Comparison of ENCODE assay signal across 1 cellular context in genomic region chr6:165308926-165309731, GRCh38.
TF ChIP-seq lines count a peak whose summit lies in the region.

C6orf118 (minus strand) TSS chr6:165309605; CDS start chr6:165309586, 19 bp downstream.

TF ChIP-seq in H1, 55 proteins besides CTCF, POLR2A, EP300 and RAD21 (continued from another document):
- TF ChIP-seq CHD7 (IDR thresholded peaks at IDR 0.05; ENCODE audit: insufficient replicate concordance, low read length) (no peak), POU5F1 (IDR thresholded peaks at IDR 0.05; ENCODE audit: low read depth, low read length) (no peak), SIX5 (IDR thresholded peaks at IDR 0.05; ENCODE audit: low read depth, low read length) (no peak), ATF3 (IDR thresholded peaks at IDR 0.05; ENCODE audit: insufficient read depth, low read depth, low read length) (no peak), HDAC6 (IDR thresholded peaks at IDR 0.05; ENCODE audit: low read depth, low read length) (no peak), GTF2F1 (IDR thresholded peaks at IDR 0.05; ENCODE audit: borderline replicate concordance, low read depth, low read length) (no peak), RBBP5 (IDR thresholded peaks at IDR 0.05; ENCODE audit: borderline replicate concordance, low read depth, low read length) (no peak), RNF2 (IDR thresholded peaks at IDR 0.05; ENCODE audit: borderline replicate concordance, low read depth, low read length, missing control alignments, poor library complexity, severe bottlenecking) (no peak), BACH1 (IDR thresholded peaks at IDR 0.05; ENCODE audit: low read length) (no peak), CREB1 (IDR thresholded peaks at IDR 0.05) (no peak), GABPA (IDR thresholded peaks at IDR 0.05; ENCODE audit: borderline replicate concordance, insufficient read depth, low read length) (no peak), BCL11A (IDR thresholded peaks at IDR 0.05; ENCODE audit: low read depth in 2 of 2, low read length in 2 of 2) (no peak), CHD2 (IDR thresholded peaks at IDR 0.05; ENCODE audit: low read length) (no peak), E2F6 (IDR thresholded peaks at IDR 0.05) (peak; percentile 98), ZNF274 (IDR thresholded peaks at IDR 0.05; ENCODE audit: borderline replicate concordance, extremely low read depth, low read length) (no peak), KDM4A (IDR thresholded peaks at IDR 0.05; ENCODE audit: low read depth, low read length, severe bottlenecking) (peak; percentile 75), SIN3A (conservative IDR thresholded peaks at IDR 0.05 in 1 of 2, IDR thresholded peaks at IDR 0.05 in 1 of 2; ENCODE audit: low read depth in 1 of 2, low read length in 2 of 2) (peak; percentile 94 to 96), TBP (IDR thresholded peaks at IDR 0.05; ENCODE audit: low read depth, low read length) (no peak), TEAD4 (IDR thresholded peaks at IDR 0.05; ENCODE audit: low read depth, low read length) (0 out of 2 replicates have a peak, but pooled peaks have one; percentile 34), TAF7 (optimal IDR thresholded peaks at IDR 0.05; ENCODE audit: borderline replicate concordance, low read depth, low read length) (no peak), YY1 (IDR thresholded peaks at IDR 0.05; ENCODE audit: low read depth, low read length) (peak; percentile 80), KDM5A (IDR thresholded peaks at IDR 0.05; ENCODE audit: low read length) (no peak), SAP30 (IDR thresholded peaks at IDR 0.05; ENCODE audit: insufficient read depth, insufficient replicate concordance, low read length) (peak; percentile 93), PHF8 (conservative IDR thresholded peaks at IDR 0.05; ENCODE audit: low read depth, low read length) (no peak), CBX8 (IDR thresholded peaks at IDR 0.05; ENCODE audit: borderline replicate concordance, low read depth, low read length) (no peak), NANOG (IDR thresholded peaks at IDR 0.05; ENCODE audit: insufficient read depth, low read depth, low read length, poor library complexity, severe bottlenecking) (no peak), SIRT6 (IDR thresholded peaks at IDR 0.05; ENCODE audit: low read length) (no peak), ATF2 (IDR thresholded peaks at IDR 0.05; ENCODE audit: low read length) (no peak), RXRA (IDR thresholded peaks at IDR 0.05; ENCODE audit: insufficient read depth, low read depth, low read length) (no peak), EZH2 (IDR thresholded peaks at IDR 0.05; ENCODE audit: low read depth, low read length, severe bottlenecking) (no peak)
